27 cellular contexts compared by ENCODE assay signal in genomic region chr10:132922872-132923271, GRCh38. TPM values are rescaled to one million over a fixed set of nuclear protein-coding genes. Genes with fewer than 3 reads are reported as not detected.
"Had no signal": no experiment of that assay in that cellular context is flagged by ENCODE, and none has a peak within 500 bp of the region (broad histone marks: within the 10 kb centered on the region; RNA-seq: fewer than 3 reads in every experiment).

No MANE protein-coding gene starts in this region.

- H3K36me3 ChIP-seq: colonic mucosa, gastrocnemius medialis, ovary, sigmoid colon, tibial artery had no signal

- H3K4me1 ChIP-seq: colonic mucosa, gastrocnemius medialis, psoas muscle, sigmoid colon, testis, tibial artery had no signal

- H3K27me3 ChIP-seq: colonic mucosa, ovary, testis had no signal

- H3K27ac ChIP-seq: colonic mucosa, epithelial cell of prostate, gastrocnemius medialis, ovary, psoas muscle, sigmoid colon, testis, tibial artery had no signal

- H3K9me3 ChIP-seq: colonic mucosa, gastrocnemius medialis, ovary, psoas muscle, sigmoid colon, testis, tibial artery had no signal

- H3K4me3 ChIP-seq: colonic mucosa, gastrocnemius medialis, ovary, psoas muscle, sigmoid colon, testis, tibial artery had no signal

- ATAC-seq: esophagus mucosa; gastrocnemius medialis; left colon; naive thymus-derived CD8-positive, alpha-beta T cell; psoas muscle; right cardiac atrium; stimulated activated memory B cell treated with anti-CD40 and anti-IgM and Interleukin-4, amounts not matched to agents 10 μg/mL and 1 μg/mL and 100 μg/mL, for 72 hours; stimulated activated naive CD8-positive, alpha-beta T cell treated with anti-CD3 and anti-CD28 coated beads, Interleukin-15, Interleukin-2, amounts not matched to agents 100 U/mL and 50 U/mL, for 24 hours had no signal

- DNase-seq: colonic mucosa; effector CD8-positive, alpha-beta T cell; endodermal cell; foreskin fibroblast; gastrocnemius medialis; head of caudate nucleus; left colon; mammary epithelial cell; naive thymus-derived CD8-positive, alpha-beta T cell; nephron progenitor cell; occipital lobe; ovary; right cardiac atrium; sigmoid colon; stimulated activated CD4-positive, alpha-beta T cell treated with anti-CD3 and anti-CD28 coated beads, Interleukin-4, amount 100 ng/mL, for 4 hours; stimulated activated naive CD8-positive, alpha-beta T cell treated with anti-CD3 and anti-CD28 coated beads, Interleukin-15, Interleukin-2, amounts not matched to agents 100 U/mL and 50 U/mL, for 24 hours; substantia nigra; testis; tibial artery had no signal

RNA-seq across cellular contexts. Expression of gene CFAP46, which starts 19.5 kb away (rescaled TPM):
- total RNA-seq: mesenteric fat pad; myocyte; naive thymus-derived CD8-positive, alpha-beta T cell; skeletal muscle tissue had no signal
- polyA plus RNA-seq: mammary epithelial cell; naive thymus-derived CD8-positive, alpha-beta T cell; urinary bladder had no signal
